In the genomic region with DNA sequence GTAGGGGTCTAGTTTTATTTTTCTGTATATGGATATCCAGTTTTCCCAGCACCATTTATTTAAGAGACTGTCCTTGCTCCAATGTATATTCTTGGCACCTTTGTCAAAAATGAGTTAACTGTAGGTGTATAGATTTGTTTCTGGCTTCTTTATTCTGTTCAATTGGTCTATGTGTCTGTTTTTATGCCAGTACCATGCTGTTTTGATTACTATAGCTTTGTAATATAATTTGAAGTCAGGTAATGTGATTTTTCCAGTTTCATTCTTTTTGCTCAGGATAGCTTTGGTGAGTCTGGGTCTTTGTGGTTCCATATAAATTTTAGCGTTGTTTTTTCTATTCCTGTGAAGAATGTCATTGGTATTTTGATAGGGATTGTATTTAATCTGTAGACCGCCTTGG, we compare ENCODE assay signal across 4 cellular contexts. TPM values are rescaled to one million over a fixed set of nuclear protein-coding genes. Genes with fewer than 3 reads are reported as not detected.
"Had no signal": no experiment of that assay in that cellular context is flagged by ENCODE, and none has a peak within 500 bp of the region (broad histone marks: within the 10 kb centered on the region; RNA-seq: fewer than 3 reads in every experiment).

No MANE protein-coding gene starts in this region.

RNA-seq across cellular contexts. Expression of a gene that starts 28.7 kb away (rescaled TPM):
- total RNA-seq: LHCN-M2, M059J, MCF 10A, NCI-H460 had no signal
